ENCODE assay signal across 8 cellular contexts in genomic region chr9:33076360-33077004, GRCh38.
DNase-seq lines count a peak whose midpoint lies in the region; ATAC-seq and TF ChIP-seq lines count a peak whose summit lies in the region.

Gene SMU1, minus strand, starts transcription at chr9:33076674. Its CDS starts 66 bp downstream, at chr9:33076608.

- peaks cover 37% of the 10 kb centered on the region for H3K4me1 Mint-ChIP-seq in central memory CD8-positive, alpha-beta T cell

- TF ChIP-seq CTCF in AG09309 (IDR thresholded peaks at IDR 0.05; ENCODE audit: control insufficient read depth, insufficient read depth, low read depth, low read length, missing control alignments) = no peak

- no peaks in the 10 kb centered on the region for H3K27me3 Mint-ChIP-seq in central memory CD8-positive, alpha-beta T cell

- ATAC-seq in GM19025 (IDR thresholded peaks at IDR 0.05; ENCODE audit: low read depth, unreplicated experiment) = peak; percentile 100
- peak; percentile 99 for ATAC-seq in HG03342 (IDR thresholded peaks at IDR 0.05; ENCODE audit: unreplicated experiment)
- ATAC-seq in central memory CD8-positive, alpha-beta T cell (replicated peaks; ENCODE audit: extremely low read depth, poor library complexity, severe bottlenecking) = peak; percentile 97

- H3K9me3 Mint-ChIP-seq in central memory CD8-positive, alpha-beta T cell = no peaks in the 10 kb centered on the region

- peak within 1 kb of the TSS; percentile 99 for H3K27ac Mint-ChIP-seq in central memory CD8-positive, alpha-beta T cell (ENCODE audit: low read depth)

- peak within 1 kb of the TSS; percentile 97 for H3K4me3 ChIP-seq in AG09309 (ENCODE audit: control insufficient read depth, low read depth, low read length)

- DNase-seq in AG09309 (ENCODE audit: low read depth) = peak; percentile 77
- DNase-seq in NCI-H446 (lab: John Stamatoyannopoulos, UW) = peak; percentile 98
- peak; percentile 90 for DNase-seq in activated CD4-positive, CD25-positive, alpha-beta regulatory T cell treated with anti-CD3 and anti-CD28 coated beads, Interleukin-2, amount 50 U/mL, for 16 hours (ENCODE audit: low read depth, low spot score)
- DNase-seq in central memory CD8-positive, alpha-beta T cell (ENCODE audit: low spot score in 2 of 2) = peak; percentile 86 to 94
- DNase-seq in iris pigment epithelial cell (ENCODE audit: low read depth) = peak; percentile 97
- peak; percentile 88 to 92 for DNase-seq in stimulated activated CD4-positive, alpha-beta T cell treated with anti-CD3 and anti-CD28 coated beads, Interleukin-12 subunit alpha, Interleukin-12 subunit beta, amount 100 ng/mL, for 24 hours (ENCODE audit: low read depth in 2 of 2)

- H3K36me3 Mint-ChIP-seq in central memory CD8-positive, alpha-beta T cell (ENCODE audit: insufficient read depth) = peaks cover 38% of the 10 kb centered on the region

- H3K4me3 Mint-ChIP-seq in central memory CD8-positive, alpha-beta T cell = peak within 1 kb of the TSS; percentile 88

Comparison
In these comparisons a context has a peak if more than half of its experiments do, and no peak if none do; other contexts are left out.
1. Peak in every context shown above with its lines: DNase-seq, ATAC-seq and H3K4me3 ChIP-seq.